Comparison of ENCODE assay signal across 9 cellular contexts in genomic region chr6:31971279-31971992, GRCh38. TPM values are rescaled to one million over a fixed set of nuclear protein-coding genes. Genes with fewer than 3 reads are reported as not detected.
DNase-seq lines count a peak whose midpoint lies in the region; ATAC-seq and TF ChIP-seq lines count a peak whose summit lies in the region.
"Had no signal": no experiment of that assay in that cellular context is flagged by ENCODE, and none has a peak within 500 bp of the region (broad histone marks: within the 10 kb centered on the region; RNA-seq: fewer than 3 reads in every experiment).

No MANE protein-coding gene starts in this region.

- no CpG with 5 or more reads among the region's 29 CpGs for WGBS in neuronal stem cell (ENCODE audit: extremely low coverage in 2 of 2, insufficient read length in 2 of 2, insufficient replicate concordance in 1 of 2), 2 donors

- H3K9ac ChIP-seq in neuronal stem cell (ENCODE audit: low read depth, low read length, poor library complexity) = peak overlapping the region; percentile 91

- peak overlapping the region; percentile 96 for H2BK5ac ChIP-seq in neuronal stem cell (ENCODE audit: low read length)

- H3K23ac ChIP-seq in neuronal stem cell (ENCODE audit: low read depth, low read length, poor library complexity) = peak overlapping the region; percentile 98

- H3K27ac ChIP-seq in neuronal stem cell (replicated peaks; ENCODE audit: low read length) = peak overlapping the region; percentile 99

- peak overlapping the region; percentile 97 for H3K18ac ChIP-seq in neuronal stem cell (ENCODE audit: low read length)

- no peak for ATAC-seq in HG03521 (IDR thresholded peaks at IDR 0.05; ENCODE audit: unreplicated experiment)
- ATAC-seq in HG03378 (IDR thresholded peaks at IDR 0.05; ENCODE audit: unreplicated experiment) = no peak

- peak overlapping the region; percentile 54 for H2AK5ac ChIP-seq in neuronal stem cell (ENCODE audit: low read depth, low read length)

- no peak for TF ChIP-seq CTCF in GM12865 (IDR thresholded peaks at IDR 0.05; ENCODE audit: insufficient read depth, low read depth, low read length, missing control alignments)
- no peak for TF ChIP-seq CTCF in epithelial cell of proximal tubule (conservative IDR thresholded peaks at IDR 0.05; ENCODE audit: low read depth, low read length)

- H3K36me3 ChIP-seq in neuronal stem cell (replicated peaks in 1 of 2; ENCODE audit: control insufficient read depth in 2 of 2, insufficient read depth in 2 of 2, low read length in 2 of 2) = peaks cover 32 to 58% of the 10 kb centered on the region in 2 donors

- no peak overlapping the region for H3K4ac ChIP-seq in neuronal stem cell (ENCODE audit: low read length)

- H4K8ac ChIP-seq in neuronal stem cell (ENCODE audit: low read depth, low read length) = no peak overlapping the region

- peak overlapping the region; percentile 10 for H2BK15ac ChIP-seq in neuronal stem cell (ENCODE audit: low read length)

- H2BK12ac ChIP-seq in neuronal stem cell (ENCODE audit: low read length) = peak overlapping the region; percentile 4

- H3K4me1 ChIP-seq in neuronal stem cell (ENCODE audit: control insufficient read depth in 2 of 2, insufficient read depth in 1 of 2, low read depth in 1 of 2, low read length in 2 of 2) = peaks cover 11 to 13% of the 10 kb centered on the region in 2 donors

- H3K4me3 ChIP-seq in GM12865 (ENCODE audit: low read depth, low read length) (peak overlapping the region; percentile 74), epithelial cell of proximal tubule (ENCODE audit: low read depth, low read length) (peak overlapping the region; percentile 90), neuronal stem cell (ENCODE audit: low read length in 2 of 2) (peak overlapping the region; percentile 78 to 89)

- peak overlapping the region; percentile 41 for H3K4me2 ChIP-seq in neuronal stem cell (ENCODE audit: insufficient read depth, low read length, poor library complexity, severe bottlenecking)

- peaks cover 7% of the 10 kb centered on the region for H3K79me1 ChIP-seq in neuronal stem cell (ENCODE audit: low read depth, low read length)

- H3K9me3 ChIP-seq in neuronal stem cell (replicated peaks in 1 of 2; ENCODE audit: control insufficient read depth in 2 of 2, insufficient read depth in 1 of 2, low read depth in 1 of 2, low read length in 2 of 2) = no peaks in the 10 kb centered on the region

- H2BK120ac ChIP-seq in neuronal stem cell (ENCODE audit: low read depth, low read length) = peak overlapping the region; percentile 4

- no peaks in the 10 kb centered on the region for H3K27me3 ChIP-seq in neuronal stem cell (ENCODE audit: control insufficient read depth in 3 of 3, insufficient read depth in 3 of 3, low read depth in 1 of 3, low read length in 3 of 3)

- peak overlapping the region; percentile 87 for H2AFZ ChIP-seq in neuronal stem cell (ENCODE audit: low read length)

- no peak for DNase-seq in GM12865 (ENCODE audit: low read depth)
- no peak for DNase-seq in epithelial cell of proximal tubule (ENCODE audit: low read depth)
- DNase-seq in neuronal stem cell (ENCODE audit: low spot score) = no peak
- no peak for DNase-seq in NCI-H2029 (lab: John Stamatoyannopoulos, UW)
- no peak for DNase-seq in retina

- no peak overlapping the region for H3K14ac ChIP-seq in neuronal stem cell (ENCODE audit: low read length)

- no peak overlapping the region for H4K91ac ChIP-seq in neuronal stem cell (ENCODE audit: low read depth, low read length, poor library complexity)

TF ChIP-seq in PFSK-1, 5 proteins besides CTCF, POLR2A, EP300 and RAD21:
- TF ChIP-seq SIN3A (IDR thresholded peaks at IDR 0.05; ENCODE audit: borderline replicate concordance, insufficient read depth, low read length) (no peak), POLR2AphosphoS5 (IDR thresholded peaks at IDR 0.05; ENCODE audit: low read depth, low read length) (peak; percentile 43; the same call in 1 of the 2 replicates)

RNA-seq across cellular contexts. Expression of gene DXO, which starts 0.5 kb away (rescaled TPM):
- 31.7 TPM for polyA plus RNA-seq in PFSK-1 (2012; ENCODE audit: insufficient read length, low read depth)
- total RNA-seq in epithelial cell of proximal tubule = 20.0 and 20.9 TPM in 2 replicates
- 17.0 TPM for polyA plus RNA-seq in neuronal stem cell (2013, experiment 1 of 2)
- polyA plus RNA-seq in neuronal stem cell (2013, experiment 2 of 2) = 15.7 TPM

RNA-seq across cellular contexts. Expression of gene C4A, which starts 10.4 kb away (rescaled TPM):
- 44.6 TPM for polyA plus RNA-seq in PFSK-1 (2012; ENCODE audit: insufficient read length, low read depth)
- 1.0 and 1.6 TPM in 2 replicates for total RNA-seq in epithelial cell of proximal tubule
- 1.1 TPM for polyA plus RNA-seq in neuronal stem cell (2013, experiment 1 of 2)
- 0.93 TPM for polyA plus RNA-seq in neuronal stem cell (2013, experiment 2 of 2)

RNA-seq across cellular contexts. Expression of gene SKIC2, which starts 12.5 kb away (rescaled TPM):
- 104 TPM for polyA plus RNA-seq in PFSK-1 (2012; ENCODE audit: insufficient read length, low read depth)
- 42.0 and 51.9 TPM in 2 replicates for total RNA-seq in epithelial cell of proximal tubule
- polyA plus RNA-seq in neuronal stem cell (2013, experiment 1 of 2) = 19.1 TPM
- 19.7 TPM for polyA plus RNA-seq in neuronal stem cell (2013, experiment 2 of 2)

RNA-seq across cellular contexts. Expression of gene NELFE, which starts 12.7 kb away (rescaled TPM):
- polyA plus RNA-seq in PFSK-1 (2012; ENCODE audit: insufficient read length, low read depth) = 225 TPM
- 113 and 132 TPM in 2 replicates for total RNA-seq in epithelial cell of proximal tubule
- polyA plus RNA-seq in neuronal stem cell (2013, experiment 1 of 2) = 68.9 TPM
- polyA plus RNA-seq in neuronal stem cell (2013, experiment 2 of 2) = 65.5 TPM

RNA-seq across cellular contexts. Expression of gene CFB, which starts 25.5 kb away (rescaled TPM):
- 1.8 TPM for polyA plus RNA-seq in PFSK-1 (2012; ENCODE audit: insufficient read length, low read depth)
- 0.81 and 2.2 TPM in 2 replicates for total RNA-seq in epithelial cell of proximal tubule
- polyA plus RNA-seq in neuronal stem cell (2013, experiment 1 of 2) = 0.35 TPM
- polyA plus RNA-seq in neuronal stem cell (2013, experiment 2 of 2) = 0.42 TPM
- total RNA-seq: SK-MEL-5 had no signal
